In the genomic region with DNA sequence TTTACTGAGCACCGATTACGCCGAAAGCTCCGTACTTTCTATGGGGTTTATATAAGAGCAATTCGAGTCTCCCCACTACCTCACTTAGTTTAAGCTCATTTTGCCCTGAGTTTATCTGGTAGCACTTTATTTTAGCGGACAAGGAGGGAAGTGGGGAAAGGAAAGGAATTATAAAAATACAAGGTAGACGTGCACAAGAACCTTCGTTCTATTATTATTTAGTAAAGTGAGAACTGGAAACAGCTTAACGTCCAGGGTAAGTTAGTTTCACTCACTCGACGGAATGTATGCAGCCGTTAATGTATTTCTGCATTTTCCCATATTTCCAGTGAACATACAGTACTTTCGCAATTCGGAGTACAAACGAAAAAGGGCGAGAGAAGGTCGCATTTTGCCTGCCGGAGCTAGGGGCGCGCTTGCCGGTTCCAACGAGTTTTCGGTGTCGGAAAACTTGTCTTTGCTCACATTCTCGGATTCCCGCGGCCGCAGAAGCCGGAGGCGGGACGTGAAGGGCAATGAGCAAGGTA, we compare ENCODE assay signal across 8 cellular contexts. TPM values are rescaled to one million over a fixed set of nuclear protein-coding genes. Genes with fewer than 3 reads are reported as not detected.
A peak's percentile ranks its signal among the peaks of the same experiment; 100 is the strongest.
DNase-seq lines count a peak whose midpoint lies in the region; TF ChIP-seq lines count a peak whose summit lies in the region.

No MANE protein-coding gene starts in this region.

- H3K9me3 Mint-ChIP-seq in neural crest cell: no peaks in the 10 kb centered on the region

- no peaks in the 10 kb centered on the region for H3K27me3 ChIP-seq in dorsolateral prefrontal cortex

- peak overlapping the region; percentile 92 to 100 (median 99) for H3K27ac ChIP-seq in dorsolateral prefrontal cortex

- H3K27me3 Mint-ChIP-seq in neural crest cell (ENCODE audit: low read depth): no peaks in the 10 kb centered on the region

- H3K36me3 Mint-ChIP-seq in neural crest cell (ENCODE audit: low read depth): no peaks in the 10 kb centered on the region

- peak overlapping the region; percentile 100 for H3K27ac Mint-ChIP-seq in neural crest cell (ENCODE audit: unreplicated experiment)

- intact Hi-C loops in dorsolateral prefrontal cortex (cut with DNase I): loop anchor here in 1 of 2 donors (5.0 kb wide), 1 partner anchor 576 kb away; the partner anchor contains the start of gene GPD1L

- TF ChIP-seq CTCF in GM12874 (IDR thresholded peaks at IDR 0.05; ENCODE audit: insufficient read depth, low read depth, low read length) (peak; percentile 16; the same call in 1 of the 2 replicates), dorsolateral prefrontal cortex (IDR thresholded peaks at IDR 0.05 in 54 of 56, conservative IDR thresholded peaks at IDR 0.05 in 2 of 56; ENCODE audit: low read depth in 1 of 56, partially characterized antibody in 56 of 56) (peak in 22 of 56 donors; percentile 14 to 46 (median 29)), neural crest cell (conservative IDR thresholded peaks at IDR 0.05) (peak; percentile 43)

- peak overlapping the region; percentile 98 for H3K4me3 Mint-ChIP-seq in neural crest cell

- DNase-seq in NOMO-1 treated with DMSO at 0.1 percent for 48 hours (lab: John Stamatoyannopoulos, UW; ENCODE audit: unreplicated experiment) (peak; percentile 83), dorsolateral prefrontal cortex (no peak), neural crest cell (ENCODE audit: low read depth, low spot score) (no peak), NCI-H1105 (lab: John Stamatoyannopoulos, UW) (no peak), SHP77 (lab: John Stamatoyannopoulos, UW) (no peak), superior temporal gyrus (ENCODE audit: extremely low spot score) (no peak)
- DNase-seq in activated CD4-positive, alpha-beta T cell treated with anti-CD3 and anti-CD28 coated beads for 48 hours: no peak

- H3K4me1 Mint-ChIP-seq in neural crest cell: peaks cover 23% of the 10 kb centered on the region

- peak overlapping the region; percentile 61 to 99 (median 91) for H3K4me3 ChIP-seq in dorsolateral prefrontal cortex

RNA-seq across cellular contexts. Expression of gene STT3B, which starts 1.2 kb away (rescaled TPM):
- total RNA-seq in dorsolateral prefrontal cortex: 10 to 100 TPM; 36.5 to 71.7 (median 52.9) TPM
- total RNA-seq in neural crest cell: 113 and 116 TPM in 2 replicates
